In the genomic region with DNA sequence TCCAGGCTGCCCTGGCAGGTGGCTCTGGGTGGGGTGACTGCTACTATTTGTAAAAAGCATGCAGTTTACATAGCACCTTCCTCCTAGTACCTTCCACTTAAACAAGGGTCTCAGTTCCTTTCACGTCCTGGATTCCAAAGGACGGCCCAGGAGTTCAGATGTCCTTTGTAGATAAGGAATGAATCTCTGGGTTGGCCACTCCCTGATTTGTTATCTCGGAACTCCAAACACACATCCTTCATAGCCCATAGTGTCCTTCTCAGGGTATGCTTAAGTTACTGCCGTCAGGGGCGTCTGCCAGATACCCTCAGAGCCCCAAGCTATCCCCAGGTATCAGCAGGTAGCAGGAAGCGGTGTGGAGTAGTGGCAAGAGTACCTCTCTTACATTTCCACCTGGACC, we compare ENCODE assay signal across 23 cellular contexts.
DNase-seq lines count a peak whose midpoint lies in the region; ATAC-seq, FAIRE-seq and TF ChIP-seq lines count a peak whose summit lies in the region.
"Had no signal": no experiment of that assay in that cellular context is flagged by ENCODE, and none has a peak within 500 bp of the region (broad histone marks: within the 10 kb centered on the region; RNA-seq: fewer than 3 reads in every experiment).

No MANE protein-coding gene starts in this region.

- TF ChIP-seq CTCF in Caco-2 (IDR thresholded peaks at IDR 0.05; ENCODE audit: insufficient read depth in 1 of 2, low read depth in 1 of 2, low read length in 1 of 2, severe bottlenecking in 1 of 2, unreplicated experiment in 1 of 2) (no peak), K562 (IDR thresholded peaks at IDR 0.05 in 2 of 3, conservative IDR thresholded peaks at IDR 0.05 in 1 of 3; ENCODE audit: insufficient read depth in 2 of 3, low read depth in 1 of 3, low read length in 3 of 3) (no peak)

- DNase-seq in Caco-2 = peak; percentile 56 to 75
- DNase-seq in K562 (ENCODE audit: extremely low read depth in 1 of 4, low spot score in 3 of 4) = peak in 2 of 4 experiments; percentile 58 to 61
- peak; percentile 14 to 64 for DNase-seq in trophoblast cell
- DNase-seq in NAMALWA (ENCODE audit: low spot score) = no peak
- DNase-seq in hypothalamus (lab: John Stamatoyannopoulos, UW) = no peak
- DNase-seq: AML-193; CD4-positive, alpha-beta T cell; CD8-positive, alpha-beta T cell; DMS 273 treated with DMSO at 0.1 percent for 48 hours; DMS153; DMS53; DMS79; DND-41; EL; GF-D8 had no signal

- TF ChIP-seq EP300 in K562 (IDR thresholded peaks at IDR 0.05; ENCODE audit: low read length) = no peak

- CTCF ChIA-PET in Caco-2 (lab: Charles Lee) = no interaction called here
- CTCF ChIA-PET in K562 (lab: Yijun Ruan, JAX; ENCODE audit: low intra/inter-chr PET ratio) = no interaction called here

- TF ChIP-seq RAD21 in K562 (CRISPR knock-in tag; conservative IDR thresholded peaks at IDR 0.05 in 1 of 2, IDR thresholded peaks at IDR 0.05 in 1 of 2) = no peak

- H3K4me1 Mint-ChIP-seq in Caco-2 (ENCODE audit: low read depth, unreplicated experiment) = peaks cover 41% of the 10 kb centered on the region
- H3K4me1 Mint-ChIP-seq: B cell had no signal

- no peak overlapping the region for H3K14ac ChIP-seq in trophoblast cell (ENCODE audit: low read length)

- H3K27ac Mint-ChIP-seq in Caco-2 (ENCODE audit: unreplicated experiment) = peak overlapping the region; percentile 91
- H3K27ac Mint-ChIP-seq: B cell; CD4-positive, alpha-beta T cell; CD8-positive, alpha-beta T cell had no signal

- no peak overlapping the region for H2BK5ac ChIP-seq in trophoblast cell (ENCODE audit: low read depth, low read length, poor library complexity)

- H4K20me1 ChIP-seq in K562 (replicated peaks; ENCODE audit: control insufficient read depth, insufficient read depth, low read length) = no peaks in the 10 kb centered on the region

- H3K18ac ChIP-seq in trophoblast cell (ENCODE audit: low read length) = no peak overlapping the region

- H2BK120ac ChIP-seq in trophoblast cell (ENCODE audit: insufficient read depth, low read length, poor library complexity) = no peak overlapping the region

- H3K27me3 Mint-ChIP-seq in Caco-2 (ENCODE audit: insufficient read depth, unreplicated experiment) = no peaks in the 10 kb centered on the region
- H3K27me3 Mint-ChIP-seq: B cell; CD4-positive, alpha-beta T cell had no signal

- H3K9me3 ChIP-seq in Caco-2 = no peaks in the 10 kb centered on the region
- no peaks in the 10 kb centered on the region for H3K9me3 ChIP-seq in K562 (replicated peaks; ENCODE audit: control insufficient read depth, insufficient read depth, low read depth, low read length)
- H3K9me3 ChIP-seq in trophoblast cell (ENCODE audit: insufficient read depth, low read depth, low read length) = no peaks in the 10 kb centered on the region
- H3K9me3 ChIP-seq: A549; BLaER1 treated with 17β-estradiol and CSF1 and Interleukin-3, amounts not matched to agents 10 nM and 100 nM had no signal

- no peaks in the 10 kb centered on the region for H3K79me2 ChIP-seq in K562 (ENCODE audit: control insufficient read depth, insufficient read depth, low read length)
- H3K79me2 ChIP-seq in trophoblast cell (ENCODE audit: control insufficient read depth, insufficient read depth, low read length, poor library complexity) = no peaks in the 10 kb centered on the region

- H3K79me1 ChIP-seq in trophoblast cell (ENCODE audit: low read length) = no peaks in the 10 kb centered on the region

- no peak overlapping the region for H3K4me2 ChIP-seq in K562 (ENCODE audit: insufficient read depth, low read length)
- H3K4me2 ChIP-seq in trophoblast cell (ENCODE audit: low read length) = no peak overlapping the region
- H3K4me2 ChIP-seq: A549 had no signal

- no TSS peak for BruUV-seq in Caco-2 (replicated peaks; lab: Mats Ljungman, UMichigan)
- BruUV-seq in K562 (replicated peaks; lab: Mats Ljungman, UMichigan) = no TSS peak

- no peaks in the 10 kb centered on the region for H3K9me1 ChIP-seq in K562 (ENCODE audit: control insufficient read depth, insufficient read depth, low read length)

- H3K4me3 ChIP-seq in Caco-2 (ENCODE audit: low read depth, low read length) (no peak overlapping the region), K562 (no peak overlapping the region), trophoblast cell (ENCODE audit: low read depth, low read length) (no peak overlapping the region)
- H3K4me3 ChIP-seq: A549; BLaER1 treated with 17β-estradiol and CSF1 and Interleukin-3, amounts not matched to agents 10 nM and 100 nM had no signal

- H3K9ac ChIP-seq in K562 (ENCODE audit: insufficient read depth in 1 of 2, low read depth in 2 of 2, low read length in 2 of 2) (no peak overlapping the region), trophoblast cell (ENCODE audit: low read length) (no peak overlapping the region)
- H3K9ac ChIP-seq: BLaER1 treated with 17β-estradiol and CSF1 and Interleukin-3, amounts not matched to agents 10 nM and 100 nM had no signal

- POLR2A ChIA-PET in Caco-2 (lab: Charles Lee) (no interaction called here), K562 (lab: Yijun Ruan, JAX) (no interaction called here)

- H3K4me3 Mint-ChIP-seq in Caco-2 (ENCODE audit: unreplicated experiment) = no peak overlapping the region
- H3K4me3 Mint-ChIP-seq: B cell; CD4-positive, alpha-beta T cell; CD8-positive, alpha-beta T cell had no signal

- H3K27ac ChIP-seq in K562 (ENCODE audit: extremely low read depth, low read depth, low read length) (no peak overlapping the region), trophoblast cell (ENCODE audit: low read depth, low read length) (no peak overlapping the region)
- H3K27ac ChIP-seq: 22Rv1; A549; BLaER1 treated with 17β-estradiol and CSF1 and Interleukin-3, amounts not matched to agents 10 nM and 100 nM; C4-2B had no signal

- H3K36me3 ChIP-seq in Caco-2 (ENCODE audit: control insufficient read depth, insufficient read depth, low read length) (no peaks in the 10 kb centered on the region), K562 (ENCODE audit: control insufficient read depth, insufficient read depth, low read length) (no peaks in the 10 kb centered on the region), trophoblast cell (ENCODE audit: control insufficient read depth in 1 of 2, insufficient read depth in 2 of 2, low read length in 2 of 2) (no peaks in the 10 kb centered on the region)
- H3K36me3 ChIP-seq: BLaER1 treated with 17β-estradiol and CSF1 and Interleukin-3, amounts not matched to agents 10 nM and 100 nM had no signal

- ATAC-seq in K562 = no peak
- ATAC-seq: A549; CD8-positive, alpha-beta T cell had no signal

- in situ Hi-C loops in K562 (cut with MboI) = no loop called here

- no peak overlapping the region for H4K8ac ChIP-seq in trophoblast cell (ENCODE audit: low read depth, low read length)

- H4K91ac ChIP-seq in trophoblast cell (ENCODE audit: low read depth, low read length) = no peak overlapping the region

- H2AFZ ChIP-seq in K562 (ENCODE audit: low read depth, low read length) (no peak overlapping the region), trophoblast cell (ENCODE audit: insufficient read depth, low read length, poor library complexity) (no peak overlapping the region)

- FAIRE-seq in K562 (lab: Jason Lieb, UNC) = no peak
- FAIRE-seq: A549, G401.6, GM12891, GM19239 had no signal

- H2BK12ac ChIP-seq in trophoblast cell (ENCODE audit: low read length) = no peak overlapping the region

- TF ChIP-seq POLR2A in K562 (conservative IDR thresholded peaks at IDR 0.05) = no peak

- no peak overlapping the region for H2AK5ac ChIP-seq in trophoblast cell (ENCODE audit: low read length)

- H3K4me1 ChIP-seq in Caco-2 = peaks cover 45% of the 10 kb centered on the region
- H3K4me1 ChIP-seq in K562 (replicated peaks in 1 of 2; ENCODE audit: control insufficient read depth in 2 of 2, insufficient read depth in 2 of 2, low read length in 2 of 2) = peaks cover 15 to 16% of the 10 kb centered on the region in 2 experiments; a peak in 4 of 5 replicates
- H3K4me1 ChIP-seq in trophoblast cell (ENCODE audit: control insufficient read depth in 1 of 2, insufficient read depth in 2 of 2, low read length in 2 of 2) = peaks cover 10 to 13% of the 10 kb centered on the region in 2 experiments
- H3K4me1 ChIP-seq: A549 had no signal

- H4K12ac ChIP-seq in trophoblast cell (ENCODE audit: low read depth, low read length) = no peak overlapping the region

- 19% methylated on average over 6 of the region's 6 CpGs for WGBS in K562 (ENCODE audit: insufficient coverage, low coverage, missing lambda C conversion rate)
- WGBS in trophoblast cell (ENCODE audit: extremely low coverage, insufficient coverage, insufficient read length) = no CpG with 5 or more reads among the region's 6 CpGs

- H3K23ac ChIP-seq in trophoblast cell (ENCODE audit: low read length) = no peak overlapping the region

- H3K36me3 Mint-ChIP-seq in Caco-2 (ENCODE audit: insufficient read depth, unreplicated experiment) = no peaks in the 10 kb centered on the region

- intact Hi-C loops in Caco-2 (cut with micrococcal nuclease; ENCODE audit: unreplicated experiment) = loop anchor here (2.0 to 5.0 kb wide), 3 partner anchors 31 to 129 kb away; no protein-coding TSS in a partner anchor
- intact Hi-C loops in K562 (cut with micrococcal nuclease) = no loop called here

- no peaks in the 10 kb centered on the region for H3K9me3 Mint-ChIP-seq in Caco-2 (ENCODE audit: unreplicated experiment)
- H3K9me3 Mint-ChIP-seq: CD4-positive, alpha-beta T cell; CD8-positive, alpha-beta T cell had no signal

- no peak overlapping the region for H3K4ac ChIP-seq in trophoblast cell (ENCODE audit: low read depth, low read length)

- H3K27me3 ChIP-seq in Caco-2 (replicated peaks; ENCODE audit: control insufficient read depth, insufficient read depth, low read length) = no peaks in the 10 kb centered on the region
- H3K27me3 ChIP-seq in K562 (ENCODE audit: control insufficient read depth in 2 of 2, insufficient read depth in 2 of 2, low read length in 2 of 2) = no peaks in the 10 kb centered on the region
- H3K27me3 ChIP-seq in trophoblast cell (ENCODE audit: insufficient read depth, low read length) = no peaks in the 10 kb centered on the region

TF ChIP-seq in K562, 482 proteins besides CTCF, POLR2A, EP300 and RAD21 (continues in another document):
- TF ChIP-seq, protein P1, sequence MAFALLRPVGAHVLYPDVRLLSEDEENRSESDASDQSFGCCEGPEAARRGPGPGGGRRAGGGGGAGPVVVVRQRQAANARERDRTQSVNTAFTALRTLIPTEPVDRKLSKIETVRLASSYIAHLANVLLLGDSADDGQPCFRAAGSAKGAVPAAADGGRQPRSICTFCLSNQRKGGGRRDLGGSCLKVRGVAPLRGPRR (CRISPR knock-in tag; IDR thresholded peaks at IDR 0.05) = no peak
- TF ChIP-seq CTBP1 (IDR thresholded peaks at IDR 0.05; ENCODE audit: borderline replicate concordance) (0 out of 2 replicates have a peak, but pooled peaks have one; percentile 36), CBFA2T3 (IDR thresholded peaks at IDR 0.05) (peak; percentile 38; the same call in 1 of the 2 replicates), SMARCE1 (IDR thresholded peaks at IDR 0.05) (peak; percentile 17; the same call in 1 of the 2 replicates), ARID1B (IDR thresholded peaks at IDR 0.05) (peak; percentile 38; the same call in 1 of the 2 replicates), RCOR1 (IDR thresholded peaks at IDR 0.05; ENCODE audit: borderline replicate concordance in 1 of 2, low read depth in 2 of 2, low read length in 2 of 2) (no peak)

Comparison
In these comparisons a context has a peak if more than half of its experiments do, and no peak if none do; other contexts are left out.
1. DNase-seq: peak in Caco-2 (2 of 2) and trophoblast cell (2 of 2); none in NAMALWA (single experiment) and hypothalamus (0 of 51).